Comparison of ENCODE assay signal across 8 cellular contexts in genomic region chr9:111897831-111898144, GRCh38. TPM values are rescaled to one million over a fixed set of nuclear protein-coding genes. Genes with fewer than 3 reads are reported as not detected.
DNase-seq lines count a peak whose midpoint lies in the region; ATAC-seq, FAIRE-seq and TF ChIP-seq lines count a peak whose summit lies in the region.

No MANE protein-coding gene starts in this region.

- H3K4me1 ChIP-seq in ES-I3 (ENCODE audit: insufficient read depth, low read length), result peaks cover 12% of the 10 kb centered on the region
- peaks cover 18 to 38% of the 10 kb centered on the region in 2 donors for H3K4me1 ChIP-seq in naive thymus-derived CD4-positive, alpha-beta T cell (ENCODE audit: control insufficient read depth in 2 of 2, insufficient read depth in 2 of 2, low read length in 2 of 2)

- DNase-seq in choroid plexus epithelial cell (ENCODE audit: low read depth) (no peak), frontal cortex (ENCODE audit: low spot score in 2 of 2) (no peak), SKM-1 treated with dmso at 0.1 percent for 144 hours (lab: John Stamatoyannopoulos, UW; ENCODE audit: unreplicated experiment) (no peak)
- DNase-seq in naive thymus-derived CD4-positive, alpha-beta T cell, result peak in 1 of 9 donors; percentile 12

- no peak for FAIRE-seq in frontal cortex (lab: Jason Lieb, UNC)

- CTCF ChIA-PET in naive thymus-derived CD4-positive, alpha-beta T cell (lab: Charles Lee), result interaction anchor here (0.5 kb wide), 1 partner anchor 50 kb away, joined by 3 read pairs; no protein-coding TSS in a partner anchor

- H3K9ac ChIP-seq in ES-I3 (ENCODE audit: low read depth, low read length), result peak overlapping the region; percentile 90

- H3K36me3 ChIP-seq in ES-I3 (ENCODE audit: insufficient read depth, low read length), result no peaks in the 10 kb centered on the region
- H3K36me3 ChIP-seq in KOPT-K1 (ENCODE audit: insufficient read depth, low read length), result no peaks in the 10 kb centered on the region
- peaks cover 0 to 5% (median 0%) of the 10 kb centered on the region in 3 experiments for H3K36me3 ChIP-seq in naive thymus-derived CD4-positive, alpha-beta T cell (ENCODE audit: control insufficient read depth in 2 of 3, insufficient read depth in 3 of 3, low read length in 3 of 3)

- peaks cover 0 to 3% (median 0%) of the 10 kb centered on the region in 11 donors for H3K9me3 Mint-ChIP-seq in naive thymus-derived CD4-positive, alpha-beta T cell

- H3K27ac ChIP-seq in KOPT-K1 (ENCODE audit: low read depth, low read length, poor library complexity, severe bottlenecking), result peak overlapping the region; percentile 73
- H3K27ac ChIP-seq in naive thymus-derived CD4-positive, alpha-beta T cell (ENCODE audit: low read depth, low read length), result peak overlapping the region; percentile 80

- H3K4me1 Mint-ChIP-seq in naive thymus-derived CD4-positive, alpha-beta T cell, result peaks cover 4 to 20% (median 18%) of the 10 kb centered on the region in 7 donors

- TF ChIP-seq CTCF in choroid plexus epithelial cell (conservative IDR thresholded peaks at IDR 0.05; ENCODE audit: low read depth, low read length), result no peak

- no peaks in the 10 kb centered on the region for H3K27me3 Mint-ChIP-seq in naive thymus-derived CD4-positive, alpha-beta T cell

- POLR2A ChIA-PET in naive thymus-derived CD4-positive, alpha-beta T cell (lab: Charles Lee), result interaction anchor here (0.6 to 3.2 kb wide), 10 partner anchors 17 to 457 kb away, joined by 3 to 49 read pairs (median 4); no protein-coding TSS in a partner anchor

- H3K4me3 Mint-ChIP-seq in naive thymus-derived CD4-positive, alpha-beta T cell, result no peak overlapping the region

- peak overlapping the region; percentile 75 for H3K4me3 ChIP-seq in choroid plexus epithelial cell (ENCODE audit: low read depth, low read length)
- H3K4me3 ChIP-seq in naive thymus-derived CD4-positive, alpha-beta T cell (ENCODE audit: low read length), result peak overlapping the region; percentile 87

- no peaks in the 10 kb centered on the region for H3K9me3 ChIP-seq in ES-I3 (ENCODE audit: control insufficient read depth, insufficient read depth, low read length)
- no peaks in the 10 kb centered on the region for H3K9me3 ChIP-seq in KOPT-K1 (ENCODE audit: insufficient read depth, low read length, poor library complexity, severe bottlenecking)
- H3K9me3 ChIP-seq in naive thymus-derived CD4-positive, alpha-beta T cell (ENCODE audit: control insufficient read depth in 2 of 3, low read length in 3 of 3), result no peaks in the 10 kb centered on the region

- H3K27me3 ChIP-seq in naive thymus-derived CD4-positive, alpha-beta T cell (ENCODE audit: control insufficient read depth in 2 of 2, insufficient read depth in 2 of 2, low read length in 2 of 2), result no peaks in the 10 kb centered on the region

- H3K27ac Mint-ChIP-seq in naive thymus-derived CD4-positive, alpha-beta T cell, result no peak overlapping the region

- intact Hi-C loops in naive thymus-derived CD4-positive, alpha-beta T cell (cut with micrococcal nuclease), result loop anchor here (1.0 to 10.0 kb wide), 20 partner anchors 11 to 1323 kb away; partner anchors contain the start of genes FKBP15 (in 2 of the 2), KIAA1958 (in 2 of the 2), SLC31A1 (in 2 of the 2) and SNX30 (in 2 of the 2)

- ATAC-seq in GM21423 (IDR thresholded peaks at IDR 0.05; ENCODE audit: unreplicated experiment), result peak; percentile 35
- no peak for ATAC-seq in naive thymus-derived CD4-positive, alpha-beta T cell
- no peak for ATAC-seq in GM19463 (IDR thresholded peaks at IDR 0.05; ENCODE audit: unreplicated experiment)

- H3K36me3 Mint-ChIP-seq in naive thymus-derived CD4-positive, alpha-beta T cell, result no peaks in the 10 kb centered on the region

RNA-seq across cellular contexts. Expression of gene UGCG, which starts 1.2 kb away (rescaled TPM):
- 10 to 100 TPM; 21.1 to 40.9 (median 24.5) TPM for total RNA-seq in naive thymus-derived CD4-positive, alpha-beta T cell
- 10 to 100 TPM in 1 of 2 donors, 1 to 10 TPM in 1; 10.0 to 13.8 TPM for polyA plus RNA-seq in naive thymus-derived CD4-positive, alpha-beta T cell
- total RNA-seq in frontal cortex, result 83.2 TPM
